37 cellular contexts compared by ENCODE assay signal in the genomic region with DNA sequence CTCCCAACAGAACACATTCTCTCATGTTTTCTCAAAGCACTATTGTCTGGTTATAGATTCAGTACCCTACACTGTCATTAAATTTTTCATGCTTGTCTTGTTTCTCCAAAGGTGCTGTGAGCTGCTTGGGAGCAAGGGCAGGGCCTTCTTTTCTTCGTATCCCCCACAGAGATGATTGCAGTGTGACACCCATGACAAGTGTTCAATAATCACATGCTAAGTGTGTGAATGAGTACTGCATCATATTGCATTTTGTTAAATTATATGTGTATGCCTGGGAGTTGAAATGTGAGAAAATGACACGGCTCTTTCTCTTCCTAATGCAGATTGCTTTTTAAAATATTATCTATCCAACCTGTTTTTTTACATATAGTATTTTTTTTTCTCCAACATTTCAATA.
"Had no signal": no experiment of that assay in that cellular context is flagged by ENCODE, and none has a peak within 500 bp of the region (broad histone marks: within the 10 kb centered on the region; RNA-seq: fewer than 3 reads in every experiment).

No MANE protein-coding gene starts in this region.

- H3K36me3 ChIP-seq: brain microvascular endothelial cell, MG63, Peyer's patch had no signal

- H3K27me3 Mint-ChIP-seq: activated CD4-positive, alpha-beta memory T cell treated with anti-CD3 and anti-CD28 coated beads for 36 hours; activated CD8-positive, alpha-beta memory T cell treated with anti-CD3 and anti-CD28 coated beads, Interleukin-2, amount 10 ng/mL, durations not matched to agents 7 days and 5 days; activated naive CD4-positive, alpha-beta T cell treated with anti-CD3 and anti-CD28 coated beads, Interleukin-2, amount 10 ng/mL, durations not matched to agents 7 days and 5 days had no signal

- H3K4me1 ChIP-seq: Peyer's patch had no signal

- H3K9me3 ChIP-seq: Peyer's patch had no signal

- H3K36me3 Mint-ChIP-seq: activated CD4-positive, alpha-beta memory T cell treated with anti-CD3 and anti-CD28 coated beads for 36 hours; activated CD8-positive, alpha-beta memory T cell treated with anti-CD3 and anti-CD28 coated beads, Interleukin-2, amount 10 ng/mL, durations not matched to agents 7 days and 5 days; activated naive CD4-positive, alpha-beta T cell treated with anti-CD3 and anti-CD28 coated beads, Interleukin-2, amount 10 ng/mL, durations not matched to agents 7 days and 5 days; activated naive CD8-positive, alpha-beta T cell had no signal

- H3K27me3 ChIP-seq: brain microvascular endothelial cell, MG63, Peyer's patch had no signal

- H3K4me1 Mint-ChIP-seq: activated B cell treated with CpG ODN at 0.5 μM for 24 hours; activated CD8-positive, alpha-beta memory T cell treated with anti-CD3 and anti-CD28 coated beads, Interleukin-2, amount 10 ng/mL, durations not matched to agents 7 days and 5 days; activated naive CD4-positive, alpha-beta T cell treated with anti-CD3 and anti-CD28 coated beads, Interleukin-2, amount 10 ng/mL, durations not matched to agents 7 days and 5 days; activated naive CD8-positive, alpha-beta T cell treated with anti-CD3 and anti-CD28 coated beads, Interleukin-2, amount 50 U/mL, for 24 hours had no signal

- ATAC-seq: activated CD8-positive, alpha-beta memory T cell treated with anti-CD3 and anti-CD28 coated beads, Interleukin-2, amount 10 ng/mL, durations not matched to agents 7 days and 5 days; activated naive CD8-positive, alpha-beta T cell treated with anti-CD3 and anti-CD28 coated beads, Interleukin-2, amount 50 U/mL, for 24 hours; PC-3 had no signal

- FAIRE-seq: colon had no signal

- H3K27ac ChIP-seq: brain microvascular endothelial cell, Peyer's patch, VCaP had no signal

- H3K4me3 ChIP-seq: MG63, Peyer's patch had no signal

- DNase-seq: activated B cell treated with CpG ODN at 0.5 μM for 24 hours; activated CD4-positive, alpha-beta memory T cell treated with anti-CD3 and anti-CD28 coated beads for 36 hours; activated CD4-positive, alpha-beta T cell treated with anti-CD3 and anti-CD28 coated beads for 4 hours; activated CD4-positive, alpha-beta T cell treated with anti-CD3 and anti-CD28 coated beads, Interleukin-2, amount 50 U/mL, for 1 hour; activated CD4-positive, CD25-positive, alpha-beta regulatory T cell treated with anti-CD3 and anti-CD28 coated beads, Interleukin-2, amount 50 U/mL, for 72 hours; activated CD8-positive, alpha-beta memory T cell treated with anti-CD3 and anti-CD28 coated beads, Interleukin-2, amount 10 ng/mL, durations not matched to agents 7 days and 5 days; activated CD8-positive, alpha-beta memory T cell treated with anti-CD3 and anti-CD28 coated beads, Interleukin-2, amount 50 U/mL, for 48 hours; activated effector memory CD4-positive, alpha-beta T cell treated with Interleukin-2 at 50 U/mL for 16 hours; activated naive CD4-positive, alpha-beta T cell treated with anti-CD3 and anti-CD28 coated beads, Interleukin-2, amount 10 ng/mL, durations not matched to agents 7 days and 5 days; activated naive CD8-positive, alpha-beta T cell treated with anti-CD3 and anti-CD28 coated beads, Interleukin-2, amount 50 U/mL, for 24 hours; activated T-cell treated with anti-CD3 and anti-CD28 coated beads, Interleukin-2, amount 50 U/mL, for 48 hours; aorta; brain microvascular endothelial cell; central memory CD4-positive, alpha-beta T cell; KG1; MG63; NCI-H1048; NCI-H1105 treated with DMSO at 0.1 percent for 48 hours; NCI-H146; NCI-H187; NCI-H2029 treated with DMSO at 0.1 percent for 48 hours; NCI-H446; NCI-H510A treated with DMSO at 0.1 percent for 48 hours; NCI-H526 treated with DMSO at 0.1 percent for 48 hours; NCI-H82; NK-92 treated with Interleukin-12 subunit alpha and Interleukin-12 subunit beta, amount 100 ng/mL, for 24 hours; PC-3; Peyer's patch; RPMI8226; SIG-M5; SW 1271; T-helper 1 cell; T-helper 2 cell; T-helper 9 cell had no signal

- H3K27ac Mint-ChIP-seq: activated B cell treated with CpG ODN at 0.5 μM for 24 hours; activated CD4-positive, alpha-beta memory T cell treated with anti-CD3 and anti-CD28 coated beads for 36 hours; activated CD8-positive, alpha-beta memory T cell treated with anti-CD3 and anti-CD28 coated beads, Interleukin-2, amount 10 ng/mL, durations not matched to agents 7 days and 5 days; activated naive CD4-positive, alpha-beta T cell treated with anti-CD3 and anti-CD28 coated beads, Interleukin-2, amount 10 ng/mL, durations not matched to agents 7 days and 5 days; activated naive CD8-positive, alpha-beta T cell; activated naive CD8-positive, alpha-beta T cell treated with anti-CD3 and anti-CD28 coated beads, Interleukin-2, amount 50 U/mL, for 24 hours had no signal

- H3K4me3 Mint-ChIP-seq: activated B cell treated with CpG ODN at 0.5 μM for 24 hours; activated CD4-positive, alpha-beta memory T cell treated with anti-CD3 and anti-CD28 coated beads for 36 hours; activated CD8-positive, alpha-beta memory T cell treated with anti-CD3 and anti-CD28 coated beads, Interleukin-2, amount 10 ng/mL, durations not matched to agents 7 days and 5 days; activated naive CD4-positive, alpha-beta T cell treated with anti-CD3 and anti-CD28 coated beads, Interleukin-2, amount 10 ng/mL, durations not matched to agents 7 days and 5 days; activated naive CD8-positive, alpha-beta T cell; activated naive CD8-positive, alpha-beta T cell treated with anti-CD3 and anti-CD28 coated beads, Interleukin-2, amount 50 U/mL, for 24 hours had no signal

- H3K9me3 Mint-ChIP-seq: activated B cell treated with CpG ODN at 0.5 μM for 24 hours; activated CD4-positive, alpha-beta memory T cell treated with anti-CD3 and anti-CD28 coated beads for 36 hours; activated naive CD4-positive, alpha-beta T cell treated with anti-CD3 and anti-CD28 coated beads, Interleukin-2, amount 10 ng/mL, durations not matched to agents 7 days and 5 days; activated naive CD8-positive, alpha-beta T cell treated with anti-CD3 and anti-CD28 coated beads, Interleukin-2, amount 50 U/mL, for 24 hours had no signal
